In the genomic region with DNA sequence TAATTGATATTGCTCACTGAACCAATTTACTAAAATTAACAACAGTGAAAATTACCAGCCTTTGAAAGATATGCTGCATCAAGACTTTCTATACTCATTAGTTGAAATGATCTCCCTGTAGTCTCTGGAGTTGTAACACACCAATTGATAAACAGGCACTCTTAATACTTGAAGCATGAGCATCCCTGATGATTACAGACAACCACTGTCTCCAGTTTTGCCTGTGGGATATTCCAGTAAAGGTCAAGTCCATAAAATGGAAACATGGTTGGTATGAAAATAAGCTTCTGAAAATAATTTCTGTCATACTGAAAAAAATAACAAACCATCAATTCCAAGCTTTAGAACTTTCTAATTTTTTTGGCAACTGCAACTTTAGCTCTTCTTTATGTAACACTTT, we compare ENCODE assay signal across 22 cellular contexts.
DNase-seq lines count a peak whose midpoint lies in the region; ATAC-seq and TF ChIP-seq lines count a peak whose summit lies in the region.
"Had no signal": no experiment of that assay in that cellular context is flagged by ENCODE, and none has a peak within 500 bp of the region (broad histone marks: within the 10 kb centered on the region; RNA-seq: fewer than 3 reads in every experiment).

No MANE protein-coding gene starts in this region.

- H3F3A ChIP-seq in PC-9 (ENCODE audit: insufficient read depth, low read depth): peaks cover 21% of the 10 kb centered on the region

- H3K36me3 ChIP-seq in BJ (ENCODE audit: control insufficient read depth, insufficient read depth, low read length) (no peaks in the 10 kb centered on the region), PC-9 (ENCODE audit: low read depth) (0 out of 2 replicates have a peak, but pooled peaks cover 7% of the 10 kb centered on the region)
- H3K36me3 ChIP-seq: heart left ventricle, left ventricle myocardium inferior, tibial nerve had no signal

- intact Hi-C loops in PC-9 (cut with micrococcal nuclease; ENCODE audit: unreplicated experiment): no loop called here

- CTCF ChIA-PET in BJ (lab: Yijun Ruan, JAX): interaction anchor here (0.6 to 1.1 kb wide), 2 partner anchors 405 to 408 kb away, joined by 3 read pairs; no protein-coding TSS in a partner anchor
- CTCF ChIA-PET in PC-9 (lab: Charles Lee): interaction anchor here (0.6 to 1.2 kb wide), 2 partner anchors 12 to 406 kb away, joined by 3 read pairs; a partner anchor contains a TSS

- BruUV-seq in PC-9 (replicated peaks; lab: Mats Ljungman, UMichigan): no TSS peak

- H3K9me2 ChIP-seq in PC-9 (ENCODE audit: insufficient read depth): no peaks in the 10 kb centered on the region

- H3K4me3 Mint-ChIP-seq in chondrocyte (ENCODE audit: unreplicated experiment) (no peak overlapping the region), osteocyte (ENCODE audit: unreplicated experiment) (no peak overlapping the region)
- H3K4me3 Mint-ChIP-seq: activated naive CD8-positive, alpha-beta T cell treated with anti-CD3 and anti-CD28 coated beads, Interleukin-2, amount 10 ng/mL, durations not matched to agents 7 days and 5 days; activated T-helper 1 cell treated with anti-CD3 and anti-CD28 coated beads, Interleukin-12 subunit alpha, Interleukin-12 subunit beta, Interleukin-2, Interleukin-4 antibody, amounts not matched to agents 30 ng/mL and 10 ng/mL and 1 ng/mL, durations not matched to agents 14 hours and 24 hours and 36 hours; B cell had no signal

- no peaks in the 10 kb centered on the region for H4K20me1 ChIP-seq in PC-9 (ENCODE audit: insufficient read depth)

- peaks cover 26% of the 10 kb centered on the region for H3K4me1 ChIP-seq in PC-9 (replicated peaks; ENCODE audit: insufficient read depth)
- H3K4me1 ChIP-seq: left ventricle myocardium inferior had no signal

- no peaks in the 10 kb centered on the region for H3K79me2 ChIP-seq in PC-9 (ENCODE audit: low read depth)

- peaks cover 20% of the 10 kb centered on the region for H3K9me3 ChIP-seq in PC-9 (ENCODE audit: insufficient read depth, low read depth)
- H3K9me3 ChIP-seq: mucosa of descending colon had no signal

- H3K27me3 Mint-ChIP-seq in chondrocyte (ENCODE audit: low read depth) (no peaks in the 10 kb centered on the region), osteocyte (ENCODE audit: unreplicated experiment) (no peaks in the 10 kb centered on the region)
- H3K27me3 Mint-ChIP-seq: activated naive CD8-positive, alpha-beta T cell treated with anti-CD3 and anti-CD28 coated beads, Interleukin-2, amount 10 ng/mL, durations not matched to agents 7 days and 5 days; B cell had no signal

- DNase-seq in BJ (ENCODE audit: low read depth) (peak; percentile 19), PC-9 (no peak), chondrocyte (ENCODE audit: low spot score) (no peak), osteocyte (ENCODE audit: extremely low spot score, unreplicated experiment) (no peak), NCI-H526 treated with DMSO at 0.1 percent for 48 hours (lab: John Stamatoyannopoulos, UW) (no peak), NCI-H748 (lab: John Stamatoyannopoulos, UW; ENCODE audit: unreplicated experiment) (no peak), NCI-H2171 treated with DMSO at 0.1 percent for 48 hours (lab: John Stamatoyannopoulos, UW) (no peak)
- DNase-seq: activated naive CD8-positive, alpha-beta T cell treated with anti-CD3 and anti-CD28 coated beads, Interleukin-2, amount 10 ng/mL, durations not matched to agents 7 days and 5 days; dermis blood vessel endothelial cell; heart left ventricle; left ventricle myocardium inferior; mucosa of descending colon; NCI-H1436; NCI-H69; OCI-M1; retina; T1000 had no signal

- POLR2A ChIA-PET in BJ (lab: Charles Lee): no interaction called here
- POLR2A ChIA-PET in PC-9 (lab: Charles Lee; ENCODE audit: unreplicated experiment): no interaction called here

- H3K4me1 Mint-ChIP-seq in chondrocyte (ENCODE audit: low read depth): peaks cover 35% of the 10 kb centered on the region
- H3K4me1 Mint-ChIP-seq in osteocyte (ENCODE audit: unreplicated experiment): peaks cover 51% of the 10 kb centered on the region
- H3K4me1 Mint-ChIP-seq: activated naive CD8-positive, alpha-beta T cell treated with anti-CD3 and anti-CD28 coated beads, Interleukin-2, amount 10 ng/mL, durations not matched to agents 7 days and 5 days; B cell had no signal

- H3K4me2 ChIP-seq in PC-9: no peak overlapping the region

- H3K27me3 ChIP-seq in BJ (ENCODE audit: control insufficient read depth, insufficient read depth, low read length): no peaks in the 10 kb centered on the region
- no peaks in the 10 kb centered on the region for H3K27me3 ChIP-seq in PC-9 (ENCODE audit: insufficient read depth, low read depth)
- H3K27me3 ChIP-seq: heart left ventricle, tibial nerve had no signal

- no peak overlapping the region for H3K4me3 ChIP-seq in BJ (ENCODE audit: low read depth, low read length)
- no peak overlapping the region for H3K4me3 ChIP-seq in PC-9
- H3K4me3 ChIP-seq: heart left ventricle, left ventricle myocardium inferior, mucosa of descending colon, tibial nerve had no signal

- no peak overlapping the region for H2AFZ ChIP-seq in PC-9

- H3K27ac Mint-ChIP-seq in chondrocyte (ENCODE audit: unreplicated experiment) (peak overlapping the region; percentile 94), osteocyte (ENCODE audit: unreplicated experiment) (peak overlapping the region; percentile 99)
- H3K27ac Mint-ChIP-seq: activated naive CD8-positive, alpha-beta T cell treated with anti-CD3 and anti-CD28 coated beads, Interleukin-2, amount 10 ng/mL, durations not matched to agents 7 days and 5 days; activated T-helper 1 cell treated with anti-CD3 and anti-CD28 coated beads, Interleukin-12 subunit alpha, Interleukin-12 subunit beta, Interleukin-2, Interleukin-4 antibody, amounts not matched to agents 30 ng/mL and 10 ng/mL and 1 ng/mL, durations not matched to agents 14 hours and 24 hours and 36 hours; B cell had no signal

- TF ChIP-seq CTCF in BJ (IDR thresholded peaks at IDR 0.05; ENCODE audit: insufficient read depth, low read depth, low read length): no peak
- no peak for TF ChIP-seq CTCF in PC-9 (conservative IDR thresholded peaks at IDR 0.05)
- TF ChIP-seq CTCF in chondrocyte (IDR thresholded peaks at IDR 0.05): no peak
- no peak for TF ChIP-seq CTCF in osteocyte (IDR thresholded peaks at IDR 0.05)

- H3K36me3 Mint-ChIP-seq in chondrocyte (ENCODE audit: low read depth): peaks cover 3% of the 10 kb centered on the region
- peaks cover 4% of the 10 kb centered on the region for H3K36me3 Mint-ChIP-seq in osteocyte (ENCODE audit: unreplicated experiment)
- H3K36me3 Mint-ChIP-seq: activated naive CD8-positive, alpha-beta T cell treated with anti-CD3 and anti-CD28 coated beads, Interleukin-2, amount 10 ng/mL, durations not matched to agents 7 days and 5 days had no signal

- no peak for ATAC-seq in HG03520 (IDR thresholded peaks at IDR 0.05; ENCODE audit: unreplicated experiment)
- ATAC-seq: activated CD4-positive, CD25-positive, alpha-beta regulatory T cell treated with anti-CD3 and anti-CD28 coated beads, Interleukin-2, amount 50 U/mL, for 24 hours; heart left ventricle; mucosa of descending colon had no signal

- peak overlapping the region; percentile 92 for H3K27ac ChIP-seq in PC-9

- H3K9me3 Mint-ChIP-seq in chondrocyte (ENCODE audit: low read depth) (peaks cover 14% of the 10 kb centered on the region), osteocyte (ENCODE audit: unreplicated experiment) (peaks cover 9% of the 10 kb centered on the region)
- H3K9me3 Mint-ChIP-seq: activated T-helper 1 cell treated with anti-CD3 and anti-CD28 coated beads, Interleukin-12 subunit alpha, Interleukin-12 subunit beta, Interleukin-2, Interleukin-4 antibody, amounts not matched to agents 30 ng/mL and 10 ng/mL and 1 ng/mL, durations not matched to agents 14 hours and 24 hours and 36 hours had no signal
